In the genomic region with DNA sequence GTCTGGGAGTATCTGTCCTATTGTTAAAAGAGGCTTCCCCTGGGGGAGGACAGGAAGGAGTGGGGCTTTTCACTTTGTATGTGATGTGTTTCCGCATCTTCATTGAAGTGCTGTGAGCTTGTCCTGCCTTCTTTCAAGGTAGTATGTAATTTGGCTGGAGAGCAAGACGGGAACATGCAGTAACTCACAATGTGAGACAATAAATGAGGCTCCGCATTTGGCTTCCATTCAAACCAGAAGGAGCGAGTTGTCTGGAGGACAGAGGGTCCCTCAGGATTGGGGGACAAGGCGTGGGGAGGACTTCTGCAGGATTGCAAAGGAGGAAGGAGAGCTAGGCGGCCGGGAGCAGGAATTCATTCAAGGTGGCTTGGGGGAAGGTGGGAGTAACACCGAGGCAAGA, we compare ENCODE assay signal across 16 cellular contexts.
A peak's percentile ranks its signal among the peaks of the same experiment; 100 is the strongest.
DNase-seq lines count a peak whose midpoint lies in the region; ATAC-seq and TF ChIP-seq lines count a peak whose summit lies in the region.
"Had no signal": no experiment of that assay in that cellular context is flagged by ENCODE, and none has a peak within 500 bp of the region (broad histone marks: within the 10 kb centered on the region; RNA-seq: fewer than 3 reads in every experiment).

No MANE protein-coding gene starts in this region.

- H3K4me1 ChIP-seq in BLaER1 (peaks cover 80% of the 10 kb centered on the region), neural progenitor cell (peaks cover under 1% of the 10 kb centered on the region)

- peak overlapping the region; percentile 24 for H3K27ac Mint-ChIP-seq in neural progenitor cell
- H3K27ac Mint-ChIP-seq: CD4-positive, alpha-beta memory T cell; HFFc6 had no signal

- H3K27me3 ChIP-seq in BLaER1 (peaks cover 51% of the 10 kb centered on the region), neural progenitor cell (peaks cover 7% of the 10 kb centered on the region), H7 (ENCODE audit: control insufficient read depth, insufficient read depth, low read length) (no peaks in the 10 kb centered on the region)

- H3K9me3 Mint-ChIP-seq in neural progenitor cell, result no peaks in the 10 kb centered on the region
- H3K9me3 Mint-ChIP-seq: HFFc6 had no signal

- DNase-seq in LNCaP clone FGC (ENCODE audit: low read depth), result peak; percentile 39
- DNase-seq in neural progenitor cell (ENCODE audit: low spot score), result no peak
- DNase-seq in H7, result no peak
- DNase-seq in SHP77 treated with DMSO at 0.1 percent for 48 hours (lab: John Stamatoyannopoulos, UW), result no peak
- DNase-seq: ACHN; CD4-positive, alpha-beta memory T cell; DND-41; GF-D8; HCEC 1CT; HFFc6; IMR-90; KBM-7 had no signal

- no peak for TF ChIP-seq CTCF in LNCaP clone FGC (IDR thresholded peaks at IDR 0.05; ENCODE audit: control insufficient read depth, extremely low read depth, insufficient read depth)
- TF ChIP-seq CTCF in VCaP (conservative IDR thresholded peaks at IDR 0.05), result no peak
- no peak for TF ChIP-seq CTCF in neural progenitor cell (IDR thresholded peaks at IDR 0.05)

- H4K20me1 ChIP-seq in BLaER1 (no peaks in the 10 kb centered on the region), neural progenitor cell (ENCODE audit: low read depth) (no peaks in the 10 kb centered on the region)

- no peak overlapping the region for H3K4me3 Mint-ChIP-seq in neural progenitor cell
- H3K4me3 Mint-ChIP-seq: CD4-positive, alpha-beta memory T cell; HFFc6 had no signal

- H3K36me3 ChIP-seq in BLaER1, result no peaks in the 10 kb centered on the region
- no peaks in the 10 kb centered on the region for H3K36me3 ChIP-seq in neural progenitor cell
- no peaks in the 10 kb centered on the region for H3K36me3 ChIP-seq in H7 (replicated peaks; ENCODE audit: control insufficient read depth, insufficient read depth, low read length)

- H3K27ac ChIP-seq in BLaER1 (no peak overlapping the region), VCaP (peak overlapping the region; percentile 33; the same call in 1 of the 2 replicates), neural progenitor cell (no peak overlapping the region)
- H3K27ac ChIP-seq: C4-2B had no signal

- H3K27me3 Mint-ChIP-seq in neural progenitor cell (ENCODE audit: insufficient read depth, low read depth), result peaks cover 17% of the 10 kb centered on the region

- H3K9ac ChIP-seq in BLaER1 (peak overlapping the region; percentile 18; the same call in 1 of the 2 replicates), neural progenitor cell (no peak overlapping the region)

- no peaks in the 10 kb centered on the region for H3K79me2 ChIP-seq in neural progenitor cell (ENCODE audit: low read depth)

- H3K4me3 ChIP-seq in BLaER1 (peak overlapping the region; percentile 40), LNCaP clone FGC (ENCODE audit: low read depth, low read length) (no peak overlapping the region), neural progenitor cell (no peak overlapping the region), H7 (ENCODE audit: insufficient read depth, low read depth, low read length) (no peak overlapping the region)

- ATAC-seq in HG03378 (IDR thresholded peaks at IDR 0.05; ENCODE audit: unreplicated experiment), result no peak

- peaks cover 3% of the 10 kb centered on the region; the same call in 1 of the 2 replicates for H3K9me3 ChIP-seq in BLaER1
- no peaks in the 10 kb centered on the region for H3K9me3 ChIP-seq in neural progenitor cell (ENCODE audit: low read depth)

- peak overlapping the region; percentile 57 for H2AFZ ChIP-seq in neural progenitor cell (replicated peaks)

- peaks cover 10% of the 10 kb centered on the region for H3K4me1 Mint-ChIP-seq in neural progenitor cell
- H3K4me1 Mint-ChIP-seq: CD4-positive, alpha-beta memory T cell had no signal

- peak overlapping the region; percentile 92 for H3K4me2 ChIP-seq in BLaER1
- H3K4me2 ChIP-seq in neural progenitor cell, result no peak overlapping the region

- H3K36me3 Mint-ChIP-seq in neural progenitor cell, result no peaks in the 10 kb centered on the region
- H3K36me3 Mint-ChIP-seq: CD4-positive, alpha-beta memory T cell had no signal

- peaks cover 8% of the 10 kb centered on the region for H3F3A ChIP-seq in neural progenitor cell (ENCODE audit: low read depth)
